Comparison of ENCODE assay signal across 8 cellular contexts in the genomic region with DNA sequence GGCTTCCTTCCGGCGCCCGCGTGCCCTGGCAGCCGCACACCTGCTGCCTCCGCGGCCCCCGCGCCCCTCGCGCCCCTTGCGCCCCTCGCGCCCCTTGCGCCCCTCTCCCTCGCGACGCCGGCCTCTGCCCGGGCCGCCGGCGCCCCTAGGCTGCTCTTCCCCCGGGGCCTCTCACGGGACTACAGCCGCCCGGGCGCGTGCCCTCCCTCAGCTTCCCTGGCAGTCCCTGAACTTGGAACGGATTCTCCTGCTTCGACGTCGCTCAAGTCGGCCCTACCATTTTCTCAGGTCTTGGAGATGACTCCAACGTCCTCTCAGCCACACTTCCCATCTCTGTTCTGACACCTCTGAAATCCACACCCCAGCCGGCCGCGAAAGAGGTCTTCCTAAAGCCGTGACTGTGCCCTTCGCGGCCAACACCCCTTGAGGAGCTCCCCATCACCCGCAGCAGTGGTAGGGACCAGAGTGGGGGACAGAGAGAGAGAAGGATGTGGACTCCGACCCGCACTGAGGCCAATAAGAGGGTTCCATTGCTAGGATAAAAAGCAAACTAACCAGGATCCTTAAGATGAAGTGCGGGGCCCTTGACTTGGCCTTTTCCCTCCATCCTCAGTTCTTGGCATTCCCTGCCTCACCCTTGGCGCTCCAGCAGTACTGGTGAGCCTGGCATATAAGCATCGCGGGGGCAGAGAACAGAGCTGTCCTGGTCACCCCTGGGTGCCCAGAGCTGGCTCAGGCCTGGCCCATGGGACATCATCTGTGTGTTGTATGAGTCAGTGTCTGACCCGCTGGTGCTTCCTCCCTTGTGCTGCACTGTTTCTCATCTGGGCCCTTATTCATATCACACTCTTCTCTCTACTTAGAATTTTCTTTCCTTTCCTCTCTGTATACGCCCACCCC. TPM values are rescaled to one million over a fixed set of nuclear protein-coding genes. Genes with fewer than 3 reads are reported as not detected.
DNase-seq lines count a peak whose midpoint lies in the region; ATAC-seq and TF ChIP-seq lines count a peak whose summit lies in the region.

No MANE protein-coding gene starts in this region.

- H3K4me3 Mint-ChIP-seq in Caco-2 (ENCODE audit: unreplicated experiment) = peak overlapping the region; percentile 92

- peaks cover 3% of the 10 kb centered on the region for H3K27me3 Mint-ChIP-seq in Caco-2 (ENCODE audit: insufficient read depth, unreplicated experiment)

- H3K27ac ChIP-seq in lung (ENCODE audit: low read depth in 1 of 2, low read length in 1 of 2) (peak overlapping the region in 1 of 2 donors; percentile 21), upper lobe of right lung (no peak overlapping the region)

- peaks cover 45% of the 10 kb centered on the region for H3K36me3 Mint-ChIP-seq in Caco-2 (ENCODE audit: insufficient read depth, unreplicated experiment)

- no peaks in the 10 kb centered on the region for H3K27me3 ChIP-seq in Caco-2 (replicated peaks; ENCODE audit: control insufficient read depth, insufficient read depth, low read length)
- no peaks in the 10 kb centered on the region for H3K27me3 ChIP-seq in lung (ENCODE audit: control insufficient read depth, insufficient read depth)
- H3K27me3 ChIP-seq in upper lobe of right lung = no peaks in the 10 kb centered on the region

- DNase-seq in Caco-2 = peak in 1 of 2 experiments; percentile 30
- DNase-seq in astrocyte of the hippocampus (ENCODE audit: low read depth, low spot score) = peak; percentile 27
- DNase-seq in lung (ENCODE audit: low spot score) = no peak
- no peak for DNase-seq in upper lobe of right lung

- WGBS in lung, 2 donors = 24 to 32% methylated on average over 42 to 50 of the region's 50 CpGs

- intact Hi-C loops in Caco-2 (cut with micrococcal nuclease; ENCODE audit: unreplicated experiment) (loop anchor here (2.0 to 10.0 kb wide), 2 partner anchors 19 to 689 kb away; a partner anchor contains a TSS), upper lobe of right lung (cut with DNase I) (no loop called here)

- H3K36me3 ChIP-seq in Caco-2 (ENCODE audit: control insufficient read depth, insufficient read depth, low read length) (no peaks in the 10 kb centered on the region), lung (ENCODE audit: control insufficient read depth in 2 of 2, insufficient read depth in 2 of 2, low read length in 2 of 2) (peaks cover 0 to 4% of the 10 kb centered on the region in 2 donors), upper lobe of right lung (no peaks in the 10 kb centered on the region)

- CTCF ChIA-PET in Caco-2 (lab: Charles Lee) = interaction anchor here (0.5 to 2.4 kb wide), 6 partner anchors 19 to 286 kb away, joined by 3 to 18 read pairs (median 6); a partner anchor contains a TSS

- H3K27ac Mint-ChIP-seq in Caco-2 (ENCODE audit: unreplicated experiment) = peak overlapping the region; percentile 78

- POLR2A ChIA-PET in Caco-2 (lab: Charles Lee) = interaction anchor here (0.5 to 1.5 kb wide), 2 partner anchors 19 to 35 kb away, joined by 4 to 7 read pairs; no protein-coding TSS in a partner anchor

- ATAC-seq in HG03442 (IDR thresholded peaks at IDR 0.05; ENCODE audit: unreplicated experiment) (peak; percentile 0), lung (ENCODE audit: insufficient read depth, low FRiP score) (no peak), upper lobe of right lung (no peak), GM18498 (IDR thresholded peaks at IDR 0.05; ENCODE audit: unreplicated experiment) (no peak), HG02763 (IDR thresholded peaks at IDR 0.05; ENCODE audit: unreplicated experiment) (no peak), HG03565 (IDR thresholded peaks at IDR 0.05; ENCODE audit: unreplicated experiment) (no peak)

- peaks cover 18% of the 10 kb centered on the region for H3K4me1 Mint-ChIP-seq in Caco-2 (ENCODE audit: low read depth, unreplicated experiment)

- BruUV-seq in Caco-2 (replicated peaks; lab: Mats Ljungman, UMichigan) = no TSS peak

- peak overlapping the region; percentile 95 for H3K4me3 ChIP-seq in Caco-2 (ENCODE audit: low read depth, low read length)
- peak overlapping the region; percentile 59 for H3K4me3 ChIP-seq in lung
- H3K4me3 ChIP-seq in upper lobe of right lung = peak overlapping the region; percentile 67

- H3K9me3 ChIP-seq in Caco-2 (no peaks in the 10 kb centered on the region), lung (ENCODE audit: control insufficient read depth in 2 of 2, insufficient read depth in 1 of 2, low read length in 1 of 2) (no peaks in the 10 kb centered on the region), upper lobe of right lung (no peaks in the 10 kb centered on the region)

- H3K9me3 Mint-ChIP-seq in Caco-2 (ENCODE audit: unreplicated experiment) = no peaks in the 10 kb centered on the region

- H3K4me1 ChIP-seq in Caco-2 (peaks cover 6% of the 10 kb centered on the region), lung (ENCODE audit: control insufficient read depth in 2 of 2, insufficient read depth in 2 of 2, low read length in 2 of 2) (no peaks in the 10 kb centered on the region), upper lobe of right lung (peaks cover 3% of the 10 kb centered on the region)

- no peak for TF ChIP-seq CTCF in Caco-2 (IDR thresholded peaks at IDR 0.05; ENCODE audit: insufficient read depth in 1 of 2, low read depth in 1 of 2, low read length in 1 of 2, severe bottlenecking in 1 of 2, unreplicated experiment in 1 of 2)
- no peak for TF ChIP-seq CTCF in lung (IDR thresholded peaks at IDR 0.05; ENCODE audit: control extremely low read depth, extremely low read depth)
- TF ChIP-seq CTCF in upper lobe of right lung (IDR thresholded peaks at IDR 0.05) = no peak

RNA-seq across cellular contexts. Expression of a gene that starts 38.6 kb away (rescaled TPM):
- total RNA-seq in Caco-2 (2022) (11.8 and 15.2 TPM in 2 replicates), lung (10 to 100 TPM in 1 of 2 donors, 1 to 10 TPM in 1; 6.9 to 31.1 TPM), upper lobe of right lung (8.0 TPM)
- 1 to 10 TPM; 1.5 to 1.8 TPM for polyA plus RNA-seq in lung
